In genomic region chr1:32256473-32257226, GRCh38 we compare ENCODE assay signal across 20 cellular contexts. TPM values are rescaled to one million over a fixed set of nuclear protein-coding genes. Genes with fewer than 3 reads are reported as not detected.
A peak's percentile ranks its signal among the peaks of the same experiment; 100 is the strongest.
DNase-seq lines count a peak whose midpoint lies in the region; ATAC-seq, FAIRE-seq and TF ChIP-seq lines count a peak whose summit lies in the region.
"Had no signal": no experiment of that assay in that cellular context is flagged by ENCODE, and none has a peak within 500 bp of the region (broad histone marks: within the 10 kb centered on the region; RNA-seq: fewer than 3 reads in every experiment).

No MANE protein-coding gene starts in this region.

- no peak overlapping the region; the same call in 1 of the 2 replicates for H3K9ac ChIP-seq in MM.1S (ENCODE audit: low read length)

- no peak for DNase-seq in activated CD8-positive, alpha-beta memory T cell treated with anti-CD3 and anti-CD28 coated beads, Interleukin-2, amount 10 ng/mL, durations not matched to agents 7 days and 5 days
- DNase-seq in activated CD8-positive, alpha-beta memory T cell treated with anti-CD3 and anti-CD28 coated beads, Interleukin-2, amount 50 U/mL, for 48 hours: no peak
- DNase-seq in MM.1S (peak; percentile 13), frontal cortex (ENCODE audit: low spot score in 2 of 2) (no peak), hypothalamus (lab: John Stamatoyannopoulos, UW) (no peak)
- no peak for DNase-seq in activated T-helper 2 cell treated with anti-CD3 and anti-CD28 coated beads, Interferon-gamma antibody, Interleukin-2, Interleukin-4, amounts not matched to agents 10 μg/mL and 5 μg/mL and 100 μg/mL, durations not matched to agents 14 hours and 24 hours and 36 hours (ENCODE audit: low spot score)
- DNase-seq in NK-92 treated with Interleukin-12 subunit alpha and Interleukin-12 subunit beta, amount 100 ng/mL, for 24 hours (lab: John Stamatoyannopoulos, UW): no peak
- DNase-seq: aorta; DMS79; Karpas-422; NCI-H2171 treated with DMSO at 0.1 percent for 48 hours; stimulated activated CD4-positive, alpha-beta T cell treated with anti-CD3 and anti-CD28 coated beads, Interleukin-15, amount 100 ng/mL, for 24 hours; stomach; upper lobe of right lung had no signal

- peak overlapping the region; percentile 24; the same call in 1 of the 2 replicates for H3K27ac ChIP-seq in MM.1S (ENCODE audit: low read length)
- H3K27ac ChIP-seq: A549, upper lobe of right lung had no signal

- H3K9me2 ChIP-seq in MM.1S (replicated peaks; ENCODE audit: insufficient read depth, low read length): no peaks in the 10 kb centered on the region

- no peaks in the 10 kb centered on the region for H3K27me3 Mint-ChIP-seq in activated CD8-positive, alpha-beta memory T cell treated with anti-CD3 and anti-CD28 coated beads, Interleukin-2, amount 10 ng/mL, durations not matched to agents 7 days and 5 days
- no peaks in the 10 kb centered on the region for H3K27me3 Mint-ChIP-seq in activated T-helper 2 cell treated with anti-CD3 and anti-CD28 coated beads, Interferon-gamma antibody, Interleukin-2, Interleukin-4, amounts not matched to agents 10 μg/mL and 5 μg/mL and 100 μg/mL, durations not matched to agents 14 hours and 24 hours and 36 hours (ENCODE audit: low read depth)
- H3K27me3 Mint-ChIP-seq in stimulated activated memory B cell treated with anti-CD40 and anti-IgM and Interleukin-4, amounts not matched to agents 10 μg/mL and 1 μg/mL and 100 μg/mL, for 72 hours: no peaks in the 10 kb centered on the region

- H3K27me3 ChIP-seq in MM.1S (replicated peaks; ENCODE audit: insufficient read depth, low read length): no peaks in the 10 kb centered on the region
- H3K27me3 ChIP-seq: upper lobe of right lung had no signal

- H3K4me1 ChIP-seq in MM.1S (ENCODE audit: low read length): peaks cover 25% of the 10 kb centered on the region
- H3K4me1 ChIP-seq: A549, stomach had no signal

- H2AFZ ChIP-seq in MM.1S (ENCODE audit: low read length): peak overlapping the region; percentile 35

- H3K4me3 Mint-ChIP-seq in activated CD8-positive, alpha-beta memory T cell treated with anti-CD3 and anti-CD28 coated beads, Interleukin-2, amount 10 ng/mL, durations not matched to agents 7 days and 5 days: peak overlapping the region; percentile 75
- H3K4me3 Mint-ChIP-seq in activated T-helper 2 cell treated with anti-CD3 and anti-CD28 coated beads, Interferon-gamma antibody, Interleukin-2, Interleukin-4, amounts not matched to agents 10 μg/mL and 5 μg/mL and 100 μg/mL, durations not matched to agents 14 hours and 24 hours and 36 hours (ENCODE audit: low read depth): peak overlapping the region; percentile 75
- peak overlapping the region; percentile 52 for H3K4me3 Mint-ChIP-seq in stimulated activated memory B cell treated with anti-CD40 and anti-IgM and Interleukin-4, amounts not matched to agents 10 μg/mL and 1 μg/mL and 100 μg/mL, for 72 hours
- H3K4me3 Mint-ChIP-seq: CD14-positive monocyte had no signal

- CTCF ChIA-PET in activated CD8-positive, alpha-beta memory T cell treated with anti-CD3 and anti-CD28 coated beads, Interleukin-2, amount 10 ng/mL, durations not matched to agents 7 days and 5 days (lab: Charles Lee): interaction anchor here (1.0 to 11.3 kb wide), 5 partner anchors 8 to 41 kb away, joined by 3 to 99 read pairs (median 15); partner anchors contain the start of genes FAM167B and LCK

- peaks cover 43% of the 10 kb centered on the region for H3K4me1 Mint-ChIP-seq in activated CD8-positive, alpha-beta memory T cell treated with anti-CD3 and anti-CD28 coated beads, Interleukin-2, amount 10 ng/mL, durations not matched to agents 7 days and 5 days
- H3K4me1 Mint-ChIP-seq in activated T-helper 2 cell treated with anti-CD3 and anti-CD28 coated beads, Interferon-gamma antibody, Interleukin-2, Interleukin-4, amounts not matched to agents 10 μg/mL and 5 μg/mL and 100 μg/mL, durations not matched to agents 14 hours and 24 hours and 36 hours (ENCODE audit: low read depth): peaks cover 41% of the 10 kb centered on the region
- peaks cover 40% of the 10 kb centered on the region for H3K4me1 Mint-ChIP-seq in stimulated activated memory B cell treated with anti-CD40 and anti-IgM and Interleukin-4, amounts not matched to agents 10 μg/mL and 1 μg/mL and 100 μg/mL, for 72 hours

- H3K9me3 ChIP-seq in MM.1S (replicated peaks; ENCODE audit: insufficient read depth, low read length): no peaks in the 10 kb centered on the region
- H3K9me3 ChIP-seq: A549, stomach, upper lobe of right lung had no signal

- H3K4me2 ChIP-seq in MM.1S (ENCODE audit: low read depth, low read length): peak overlapping the region; percentile 43; the same call in 1 of the 2 replicates
- H3K4me2 ChIP-seq: A549 had no signal

- no peaks in the 10 kb centered on the region for H4K20me1 ChIP-seq in MM.1S (ENCODE audit: insufficient read depth, low read length)

- no peaks in the 10 kb centered on the region for H3F3A ChIP-seq in MM.1S (ENCODE audit: insufficient read depth, low read length)

- H3K27ac Mint-ChIP-seq in activated CD8-positive, alpha-beta memory T cell treated with anti-CD3 and anti-CD28 coated beads, Interleukin-2, amount 10 ng/mL, durations not matched to agents 7 days and 5 days: peak overlapping the region; percentile 93
- peak overlapping the region; percentile 93 for H3K27ac Mint-ChIP-seq in activated T-helper 2 cell treated with anti-CD3 and anti-CD28 coated beads, Interferon-gamma antibody, Interleukin-2, Interleukin-4, amounts not matched to agents 10 μg/mL and 5 μg/mL and 100 μg/mL, durations not matched to agents 14 hours and 24 hours and 36 hours
- peak overlapping the region; percentile 81 for H3K27ac Mint-ChIP-seq in stimulated activated memory B cell treated with anti-CD40 and anti-IgM and Interleukin-4, amounts not matched to agents 10 μg/mL and 1 μg/mL and 100 μg/mL, for 72 hours
- H3K27ac Mint-ChIP-seq: CD14-positive monocyte had no signal

- H3K9me3 Mint-ChIP-seq in activated CD8-positive, alpha-beta memory T cell treated with anti-CD3 and anti-CD28 coated beads, Interleukin-2, amount 10 ng/mL, durations not matched to agents 7 days and 5 days (ENCODE audit: low read depth): no peaks in the 10 kb centered on the region
- no peaks in the 10 kb centered on the region for H3K9me3 Mint-ChIP-seq in activated T-helper 2 cell treated with anti-CD3 and anti-CD28 coated beads, Interferon-gamma antibody, Interleukin-2, Interleukin-4, amounts not matched to agents 10 μg/mL and 5 μg/mL and 100 μg/mL, durations not matched to agents 14 hours and 24 hours and 36 hours
- H3K9me3 Mint-ChIP-seq in stimulated activated memory B cell treated with anti-CD40 and anti-IgM and Interleukin-4, amounts not matched to agents 10 μg/mL and 1 μg/mL and 100 μg/mL, for 72 hours: no peaks in the 10 kb centered on the region
- H3K9me3 Mint-ChIP-seq: CD14-positive monocyte had no signal

- no peaks in the 10 kb centered on the region for H3K36me3 ChIP-seq in MM.1S (replicated peaks; ENCODE audit: insufficient read depth, low read length)
- H3K36me3 ChIP-seq: stomach, upper lobe of right lung had no signal

- H3K4me3 ChIP-seq in MM.1S (ENCODE audit: low read length): 0 out of 2 replicates have a peak overlapping the region, but pooled peaks have one; percentile 6
- H3K4me3 ChIP-seq: A549, stomach, upper lobe of right lung had no signal

- no peaks in the 10 kb centered on the region for H3K79me2 ChIP-seq in MM.1S (ENCODE audit: low read length)

- H3K36me3 Mint-ChIP-seq in activated CD8-positive, alpha-beta memory T cell treated with anti-CD3 and anti-CD28 coated beads, Interleukin-2, amount 10 ng/mL, durations not matched to agents 7 days and 5 days: peaks cover 60% of the 10 kb centered on the region
- H3K36me3 Mint-ChIP-seq in activated T-helper 2 cell treated with anti-CD3 and anti-CD28 coated beads, Interferon-gamma antibody, Interleukin-2, Interleukin-4, amounts not matched to agents 10 μg/mL and 5 μg/mL and 100 μg/mL, durations not matched to agents 14 hours and 24 hours and 36 hours (ENCODE audit: low read depth): peaks cover 58% of the 10 kb centered on the region
- H3K36me3 Mint-ChIP-seq in stimulated activated memory B cell treated with anti-CD40 and anti-IgM and Interleukin-4, amounts not matched to agents 10 μg/mL and 1 μg/mL and 100 μg/mL, for 72 hours: peaks cover 6% of the 10 kb centered on the region
- H3K36me3 Mint-ChIP-seq: CD14-positive monocyte had no signal

- intact Hi-C loops in activated T-helper 2 cell treated with anti-CD3 and anti-CD28 coated beads, Interferon-gamma antibody, Interleukin-2, Interleukin-4, amounts not matched to agents 10 μg/mL and 5 μg/mL and 100 μg/mL, durations not matched to agents 14 hours and 24 hours and 36 hours (cut with micrococcal nuclease): no loop called here

- TF ChIP-seq CTCF in MM.1S (IDR thresholded peaks at IDR 0.05; ENCODE audit: low read length): no peak

- ATAC-seq in activated CD8-positive, alpha-beta memory T cell treated with anti-CD3 and anti-CD28 coated beads, Interleukin-2, amount 10 ng/mL, durations not matched to agents 7 days and 5 days: peak; percentile 28
- no peak for ATAC-seq in stimulated activated memory B cell treated with anti-CD40 and anti-IgM and Interleukin-4, amounts not matched to agents 10 μg/mL and 1 μg/mL and 100 μg/mL, for 72 hours
- ATAC-seq: A549, HCT116, Right ventricle myocardium inferior, upper lobe of right lung had no signal

- no peak for FAIRE-seq in frontal cortex (lab: Jason Lieb, UNC)
- FAIRE-seq: A549, endometrium had no signal

RNA-seq across cellular contexts. Expression of gene LCK, which starts 5.6 kb away (rescaled TPM):
- 100 to 1,000 TPM; 441 to 481 TPM for total RNA-seq in activated CD8-positive, alpha-beta memory T cell treated with anti-CD3 and anti-CD28 coated beads, Interleukin-2, amount 10 ng/mL, durations not matched to agents 7 days and 5 days
- total RNA-seq in activated T-helper 2 cell treated with anti-CD3 and anti-CD28 coated beads, Interferon-gamma antibody, Interleukin-2, Interleukin-4, amounts not matched to agents 10 μg/mL and 5 μg/mL and 100 μg/mL, durations not matched to agents 14 hours and 24 hours and 36 hours: 221 and 232 TPM in 2 replicates
- total RNA-seq in frontal cortex: not detected

RNA-seq across cellular contexts. Expression of gene FAM167B, which starts 9.6 kb away (rescaled TPM):
- total RNA-seq in activated CD8-positive, alpha-beta memory T cell treated with anti-CD3 and anti-CD28 coated beads, Interleukin-2, amount 10 ng/mL, durations not matched to agents 7 days and 5 days: 1 to 10 TPM in 1 of 2 experiments, under 1 TPM in 1; 0.80 to 1.2 TPM
- total RNA-seq in activated T-helper 2 cell treated with anti-CD3 and anti-CD28 coated beads, Interferon-gamma antibody, Interleukin-2, Interleukin-4, amounts not matched to agents 10 μg/mL and 5 μg/mL and 100 μg/mL, durations not matched to agents 14 hours and 24 hours and 36 hours: 0.78 and 0.80 TPM in 2 replicates
- total RNA-seq in frontal cortex: 0.41 TPM

RNA-seq across cellular contexts. Expression of gene EIF3I, which starts 34.4 kb away (rescaled TPM):
- 100 to 1,000 TPM; 162 to 227 TPM for total RNA-seq in activated CD8-positive, alpha-beta memory T cell treated with anti-CD3 and anti-CD28 coated beads, Interleukin-2, amount 10 ng/mL, durations not matched to agents 7 days and 5 days
- total RNA-seq in activated T-helper 2 cell treated with anti-CD3 and anti-CD28 coated beads, Interferon-gamma antibody, Interleukin-2, Interleukin-4, amounts not matched to agents 10 μg/mL and 5 μg/mL and 100 μg/mL, durations not matched to agents 14 hours and 24 hours and 36 hours: 287 and 293 TPM in 2 replicates
- total RNA-seq in frontal cortex: 98.6 TPM

RNA-seq across cellular contexts. Expression of gene TMEM234, which starts 34.5 kb away (rescaled TPM):
- 10 to 100 TPM; 11.7 to 12.3 TPM for total RNA-seq in activated CD8-positive, alpha-beta memory T cell treated with anti-CD3 and anti-CD28 coated beads, Interleukin-2, amount 10 ng/mL, durations not matched to agents 7 days and 5 days
- total RNA-seq in activated T-helper 2 cell treated with anti-CD3 and anti-CD28 coated beads, Interferon-gamma antibody, Interleukin-2, Interleukin-4, amounts not matched to agents 10 μg/mL and 5 μg/mL and 100 μg/mL, durations not matched to agents 14 hours and 24 hours and 36 hours: 10.7 and 12.1 TPM in 2 replicates
- 12.2 TPM for total RNA-seq in frontal cortex

RNA-seq across cellular contexts. Expression of gene HDAC1, which starts 35.2 kb away (rescaled TPM):
- total RNA-seq in activated CD8-positive, alpha-beta memory T cell treated with anti-CD3 and anti-CD28 coated beads, Interleukin-2, amount 10 ng/mL, durations not matched to agents 7 days and 5 days: 100 to 1,000 TPM; 183 to 189 TPM
- 179 and 195 TPM in 2 replicates for total RNA-seq in activated T-helper 2 cell treated with anti-CD3 and anti-CD28 coated beads, Interferon-gamma antibody, Interleukin-2, Interleukin-4, amounts not matched to agents 10 μg/mL and 5 μg/mL and 100 μg/mL, durations not matched to agents 14 hours and 24 hours and 36 hours
- total RNA-seq in frontal cortex: 19.6 TPM

Comparison
In these comparisons a context has a peak if more than half of its experiments do, and no peak if none do; other contexts are left out.
1. RNA of gene LCK, which starts 5.6 kb away (total RNA-seq): 441 to 481 TPM in activated CD8-positive, alpha-beta memory T cell treated with anti-CD3 and anti-CD28 coated beads, Interleukin-2, amount 10 ng/mL, durations not matched to agents 7 days and 5 days and 221 to 232 TPM in activated T-helper 2 cell treated with anti-CD3 and anti-CD28 coated beads, Interferon-gamma antibody, Interleukin-2, Interleukin-4, amounts not matched to agents 10 μg/mL and 5 μg/mL and 100 μg/mL, durations not matched to agents 14 hours and 24 hours and 36 hours; not detected in frontal cortex (single experiment); every median in the first group is over 100 times any median in the second.
2. Peak in every context shown above with its lines, with median percentiles within 50 percentile points of each other: H3K27ac Mint-ChIP-seq and H3K4me3 Mint-ChIP-seq.